ENCODE assay signal across 25 cellular contexts in genomic region chr10:79340646-79341244, GRCh38. TPM values are rescaled to one million over a fixed set of nuclear protein-coding genes. Genes with fewer than 3 reads are reported as not detected.
DNase-seq lines count a peak whose midpoint lies in the region; ATAC-seq and TF ChIP-seq lines count a peak whose summit lies in the region.
"Had no signal": no experiment of that assay in that cellular context is flagged by ENCODE, and none has a peak within 500 bp of the region (broad histone marks: within the 10 kb centered on the region; RNA-seq: fewer than 3 reads in every experiment).

No MANE protein-coding gene starts in this region.

- POLR2A ChIA-PET in OCI-LY7 (lab: Charles Lee), result interaction anchor here (0.6 kb wide), 2 partner anchors 863 to 1347 kb away, joined by 3 read pairs; no protein-coding TSS in a partner anchor

- H3K27ac Mint-ChIP-seq in activated T-cell treated with anti-CD3 and anti-CD28 coated beads, Interleukin-2, amount 50 U/mL, for 24 hours, result no peak overlapping the region
- H3K27ac Mint-ChIP-seq in activated T-cell treated with anti-CD3 and anti-CD28 coated beads, Interleukin-2, amount 50 U/mL, for 72 hours, result no peak overlapping the region
- H3K27ac Mint-ChIP-seq in activated T-helper 17 cell treated with anti-CD3 and anti-CD28 coated beads, Interleukin-2, amount 50 U/mL, for 72 hours, result peak overlapping the region; percentile 23
- H3K27ac Mint-ChIP-seq: activated CD4-positive, alpha-beta T cell treated with anti-CD3 and anti-CD28 coated beads, Interleukin-2, amount 10 ng/mL, durations not matched to agents 7 days and 5 days; B cell had no signal

- H3K36me3 Mint-ChIP-seq in activated T-cell treated with anti-CD3 and anti-CD28 coated beads, Interleukin-2, amount 50 U/mL, for 24 hours (ENCODE audit: low read depth), result no peaks in the 10 kb centered on the region
- peaks cover 0 to 4% of the 10 kb centered on the region in 2 donors for H3K36me3 Mint-ChIP-seq in activated T-cell treated with anti-CD3 and anti-CD28 coated beads, Interleukin-2, amount 50 U/mL, for 72 hours (ENCODE audit: insufficient read depth in 2 of 2)
- no peaks in the 10 kb centered on the region for H3K36me3 Mint-ChIP-seq in activated T-helper 17 cell treated with anti-CD3 and anti-CD28 coated beads, Interleukin-2, amount 50 U/mL, for 72 hours (ENCODE audit: low read depth)

- no peak overlapping the region for H3K4me3 Mint-ChIP-seq in activated T-cell treated with anti-CD3 and anti-CD28 coated beads, Interleukin-2, amount 50 U/mL, for 24 hours
- no peak overlapping the region for H3K4me3 Mint-ChIP-seq in activated T-cell treated with anti-CD3 and anti-CD28 coated beads, Interleukin-2, amount 50 U/mL, for 72 hours
- no peak overlapping the region for H3K4me3 Mint-ChIP-seq in activated T-helper 17 cell treated with anti-CD3 and anti-CD28 coated beads, Interleukin-2, amount 50 U/mL, for 72 hours
- H3K4me3 Mint-ChIP-seq: activated CD4-positive, alpha-beta T cell treated with anti-CD3 and anti-CD28 coated beads, Interleukin-2, amount 10 ng/mL, durations not matched to agents 7 days and 5 days; B cell had no signal

- H3K9me3 Mint-ChIP-seq in activated T-cell treated with anti-CD3 and anti-CD28 coated beads, Interleukin-2, amount 50 U/mL, for 24 hours, result no peaks in the 10 kb centered on the region
- H3K9me3 Mint-ChIP-seq in activated T-cell treated with anti-CD3 and anti-CD28 coated beads, Interleukin-2, amount 50 U/mL, for 72 hours, result peaks cover 2% of the 10 kb centered on the region in 2 donors
- H3K9me3 Mint-ChIP-seq in activated T-helper 17 cell treated with anti-CD3 and anti-CD28 coated beads, Interleukin-2, amount 50 U/mL, for 72 hours, result no peaks in the 10 kb centered on the region
- H3K9me3 Mint-ChIP-seq: activated CD4-positive, alpha-beta T cell treated with anti-CD3 and anti-CD28 coated beads, Interleukin-2, amount 10 ng/mL, durations not matched to agents 7 days and 5 days had no signal

- H3K27ac ChIP-seq in right cardiac atrium (ENCODE audit: low read length) (peak overlapping the region; percentile 30), gastrocnemius medialis (peak overlapping the region in 3 of 4 donors; percentile 35 to 54 (median 51)), OCI-LY7 (ENCODE audit: low read depth, low read length, poor library complexity, severe bottlenecking) (no peak overlapping the region)
- H3K27ac ChIP-seq in effector memory CD4-positive, alpha-beta T cell (ENCODE audit: insufficient read depth, low read length, poor library complexity, severe bottlenecking), result no peak overlapping the region
- H3K27ac ChIP-seq: A549, GM23248, KMS-11, Peyer's patch, SK-N-MC, suprapubic skin had no signal

- DNase-seq in activated T-cell treated with anti-CD3 and anti-CD28 coated beads, Interleukin-2, amount 50 U/mL, for 24 hours, result peak; percentile 20
- DNase-seq in activated T-cell treated with anti-CD3 and anti-CD28 coated beads, Interleukin-2, amount 50 U/mL, for 72 hours, result no peak
- no peak for DNase-seq in right cardiac atrium
- DNase-seq in gastrocnemius medialis, result peak in 1 of 2 donors; percentile 14
- DNase-seq in effector memory CD4-positive, alpha-beta T cell, result no peak
- DNase-seq in HUDEP-2 (lab: John Stamatoyannopoulos, UW; ENCODE audit: unreplicated experiment in 76 of 76), result no peak
- DNase-seq in OCI-LY7 (ENCODE audit: low spot score), result no peak
- DNase-seq: activated CD4-positive, alpha-beta T cell treated with anti-CD3 and anti-CD28 coated beads, Interleukin-2, amount 10 ng/mL, durations not matched to agents 7 days and 5 days; activated effector memory CD4-positive, alpha-beta T cell treated with anti-CD3 and anti-CD28 coated beads, Interleukin-2, amount 50 U/mL, for 16 hours; amniotic stem cell; GDM1; GM23248; mammary epithelial cell; NCI-H146; NCI-H510A treated with DMSO at 0.1 percent for 48 hours; stimulated activated CD4-positive, alpha-beta T cell treated with anti-CD3 and anti-CD28 coated beads, Interleukin-2, amount 100 ng/mL, for 24 hours; T-helper 2 cell had no signal

- H3K4me2 ChIP-seq in OCI-LY7 (ENCODE audit: low read length), result no peak overlapping the region
- H3K4me2 ChIP-seq: A549, KMS-11, smooth muscle cell had no signal

- no TSS peak for BruUV-seq in OCI-LY7 (replicated peaks; lab: Mats Ljungman, UMichigan)

- H4K20me1 ChIP-seq in OCI-LY7 (ENCODE audit: insufficient read depth, low read length), result no peaks in the 10 kb centered on the region

- H3K27me3 ChIP-seq in right cardiac atrium (ENCODE audit: control insufficient read depth, insufficient read depth) (no peaks in the 10 kb centered on the region), gastrocnemius medialis (no peaks in the 10 kb centered on the region)
- no peaks in the 10 kb centered on the region for H3K27me3 ChIP-seq in effector memory CD4-positive, alpha-beta T cell (replicated peaks; ENCODE audit: control insufficient read depth, insufficient read depth, low read length, poor library complexity, severe bottlenecking)
- H3K27me3 ChIP-seq: Peyer's patch, suprapubic skin had no signal

- TF ChIP-seq POLR2A in gastrocnemius medialis (IDR thresholded peaks at IDR 0.05), result no peak

- H3K36me3 ChIP-seq in gastrocnemius medialis, result no peaks in the 10 kb centered on the region
- no peaks in the 10 kb centered on the region for H3K36me3 ChIP-seq in effector memory CD4-positive, alpha-beta T cell (ENCODE audit: control insufficient read depth, insufficient read depth, low read length)
- no peaks in the 10 kb centered on the region for H3K36me3 ChIP-seq in OCI-LY7 (ENCODE audit: insufficient read depth, low read length)
- H3K36me3 ChIP-seq: Peyer's patch, suprapubic skin had no signal

- H3K79me2 ChIP-seq in OCI-LY7 (ENCODE audit: insufficient read depth, low read depth, low read length), result no peaks in the 10 kb centered on the region

- intact Hi-C loops in right cardiac atrium (cut with DNase I), result no loop called here
- intact Hi-C loops in gastrocnemius medialis (cut with DNase I; ENCODE audit: low total_unique reads), result no loop called here
- intact Hi-C loops in OCI-LY7 (cut with micrococcal nuclease; ENCODE audit: unreplicated experiment), result no loop called here

- H3K4me3 ChIP-seq in right cardiac atrium (ENCODE audit: low read length) (no peak overlapping the region), gastrocnemius medialis (no peak overlapping the region), OCI-LY7 (ENCODE audit: low read depth, low read length, poor library complexity, severe bottlenecking) (no peak overlapping the region)
- H3K4me3 ChIP-seq in effector memory CD4-positive, alpha-beta T cell (ENCODE audit: insufficient read depth, low read depth, low read length, poor library complexity, severe bottlenecking), result no peak overlapping the region
- H3K4me3 ChIP-seq: A549, GM23248, Peyer's patch, SK-N-MC, smooth muscle cell, suprapubic skin had no signal

- H2AFZ ChIP-seq in OCI-LY7 (ENCODE audit: low read length), result no peak overlapping the region
- H2AFZ ChIP-seq: GM23248 had no signal

- H3K4me1 Mint-ChIP-seq in activated T-cell treated with anti-CD3 and anti-CD28 coated beads, Interleukin-2, amount 50 U/mL, for 24 hours (ENCODE audit: low read depth), result no peaks in the 10 kb centered on the region
- peaks cover under 1% of the 10 kb centered on the region for H3K4me1 Mint-ChIP-seq in activated T-cell treated with anti-CD3 and anti-CD28 coated beads, Interleukin-2, amount 50 U/mL, for 72 hours (ENCODE audit: low read depth)
- no peaks in the 10 kb centered on the region for H3K4me1 Mint-ChIP-seq in activated T-helper 17 cell treated with anti-CD3 and anti-CD28 coated beads, Interleukin-2, amount 50 U/mL, for 72 hours
- H3K4me1 Mint-ChIP-seq: B cell had no signal

- H3K9me2 ChIP-seq in OCI-LY7 (ENCODE audit: insufficient read depth, low read length), result no peaks in the 10 kb centered on the region

- WGBS in right cardiac atrium, result 84% methylated on average over 5 of the region's 5 CpGs

- no peak for TF ChIP-seq CTCF in gastrocnemius medialis (IDR thresholded peaks at IDR 0.05 in 4 of 5, conservative IDR thresholded peaks at IDR 0.05 in 1 of 5)
- no peak for TF ChIP-seq CTCF in OCI-LY7 (conservative IDR thresholded peaks at IDR 0.05; ENCODE audit: low read length)

- CTCF ChIA-PET in OCI-LY7 (lab: Charles Lee; ENCODE audit: unreplicated experiment), result no interaction called here

- no peak for ATAC-seq in activated T-cell treated with anti-CD3 and anti-CD28 coated beads, Interleukin-2, amount 50 U/mL, for 72 hours (replicated peaks in 1 of 2)
- no peak for ATAC-seq in activated T-helper 17 cell treated with anti-CD3 and anti-CD28 coated beads, Interleukin-2, amount 50 U/mL, for 72 hours (replicated peaks)
- ATAC-seq in right cardiac atrium (peak; percentile 25 to 30), gastrocnemius medialis (peak in 1 of 2 donors; percentile 47)
- ATAC-seq: A549 had no signal

- no peaks in the 10 kb centered on the region for H3K27me3 Mint-ChIP-seq in activated T-cell treated with anti-CD3 and anti-CD28 coated beads, Interleukin-2, amount 50 U/mL, for 24 hours
- H3K27me3 Mint-ChIP-seq in activated T-cell treated with anti-CD3 and anti-CD28 coated beads, Interleukin-2, amount 50 U/mL, for 72 hours (ENCODE audit: low read depth), result no peaks in the 10 kb centered on the region
- H3K27me3 Mint-ChIP-seq in activated T-helper 17 cell treated with anti-CD3 and anti-CD28 coated beads, Interleukin-2, amount 50 U/mL, for 72 hours, result no peaks in the 10 kb centered on the region
- H3K27me3 Mint-ChIP-seq: activated CD4-positive, alpha-beta T cell treated with anti-CD3 and anti-CD28 coated beads, Interleukin-2, amount 10 ng/mL, durations not matched to agents 7 days and 5 days; B cell had no signal

- no peaks in the 10 kb centered on the region for H3K9me3 ChIP-seq in right cardiac atrium (ENCODE audit: control insufficient read depth, low read length)
- H3K9me3 ChIP-seq in gastrocnemius medialis, result no peaks in the 10 kb centered on the region
- no peaks in the 10 kb centered on the region for H3K9me3 ChIP-seq in effector memory CD4-positive, alpha-beta T cell (ENCODE audit: control insufficient read depth, low read length)
- H3K9me3 ChIP-seq in OCI-LY7 (ENCODE audit: low read length), result no peaks in the 10 kb centered on the region
- H3K9me3 ChIP-seq: A549, Peyer's patch, suprapubic skin had no signal

- H3K4me1 ChIP-seq in right cardiac atrium (ENCODE audit: control insufficient read depth, insufficient read depth, low read length) (peaks cover 7% of the 10 kb centered on the region), gastrocnemius medialis (no peaks in the 10 kb centered on the region), OCI-LY7 (ENCODE audit: insufficient read depth, low read length, poor library complexity, severe bottlenecking) (peaks cover 9% of the 10 kb centered on the region)
- H3K4me1 ChIP-seq in effector memory CD4-positive, alpha-beta T cell (ENCODE audit: control insufficient read depth, insufficient read depth, low read length, poor library complexity, severe bottlenecking), result no peaks in the 10 kb centered on the region
- H3K4me1 ChIP-seq: A549, Peyer's patch had no signal

- in situ Hi-C loops in gastrocnemius medialis (cut with MboI; ENCODE audit: low sequenced_read_pairs in 4 of 4), result no loop called here

RNA-seq across cellular contexts. Expression of gene PPIF, which starts 6.5 kb away (rescaled TPM):
- total RNA-seq in activated T-cell treated with anti-CD3 and anti-CD28 coated beads, Interleukin-2, amount 50 U/mL, for 72 hours, result 100 to 1,000 TPM; 102 to 104 TPM
- 100 to 1,000 TPM in 1 of 2 donors, 10 to 100 TPM in 1; 73.7 to 170 TPM for total RNA-seq in activated T-helper 17 cell treated with anti-CD3 and anti-CD28 coated beads, Interleukin-2, amount 50 U/mL, for 72 hours
- total RNA-seq in right cardiac atrium (100 to 1,000 TPM in 3 of 4 donors, 10 to 100 TPM in 1; 91.8 to 121 (median 110) TPM), gastrocnemius medialis (10 to 100 TPM; 39.1 to 82.1 (median 67.9) TPM), OCI-LY7 (2022) (103 and 121 TPM in 2 replicates)
- polyA plus RNA-seq in right cardiac atrium, result 97.7 TPM
- total RNA-seq in OCI-LY7 (2014; rRNA removed; shearing (Covaris generic)), result 44.8 and 55.7 TPM in 2 replicates

Comparison
In these comparisons a context has a peak if more than half of its experiments do, and no peak if none do; other contexts are left out.
1. ATAC-seq: peak in right cardiac atrium (2 of 2); none in activated T-cell treated with anti-CD3 and anti-CD28 coated beads, Interleukin-2, amount 50 U/mL, for 72 hours (0 of 2) and activated T-helper 17 cell treated with anti-CD3 and anti-CD28 coated beads, Interleukin-2, amount 50 U/mL, for 72 hours (single experiment).
2. H3K27ac ChIP-seq: peak in right cardiac atrium (single experiment) and gastrocnemius medialis (3 of 4); none in effector memory CD4-positive, alpha-beta T cell (single experiment) and OCI-LY7 (single experiment).